8 cellular contexts compared by ENCODE assay signal in the genomic region with DNA sequence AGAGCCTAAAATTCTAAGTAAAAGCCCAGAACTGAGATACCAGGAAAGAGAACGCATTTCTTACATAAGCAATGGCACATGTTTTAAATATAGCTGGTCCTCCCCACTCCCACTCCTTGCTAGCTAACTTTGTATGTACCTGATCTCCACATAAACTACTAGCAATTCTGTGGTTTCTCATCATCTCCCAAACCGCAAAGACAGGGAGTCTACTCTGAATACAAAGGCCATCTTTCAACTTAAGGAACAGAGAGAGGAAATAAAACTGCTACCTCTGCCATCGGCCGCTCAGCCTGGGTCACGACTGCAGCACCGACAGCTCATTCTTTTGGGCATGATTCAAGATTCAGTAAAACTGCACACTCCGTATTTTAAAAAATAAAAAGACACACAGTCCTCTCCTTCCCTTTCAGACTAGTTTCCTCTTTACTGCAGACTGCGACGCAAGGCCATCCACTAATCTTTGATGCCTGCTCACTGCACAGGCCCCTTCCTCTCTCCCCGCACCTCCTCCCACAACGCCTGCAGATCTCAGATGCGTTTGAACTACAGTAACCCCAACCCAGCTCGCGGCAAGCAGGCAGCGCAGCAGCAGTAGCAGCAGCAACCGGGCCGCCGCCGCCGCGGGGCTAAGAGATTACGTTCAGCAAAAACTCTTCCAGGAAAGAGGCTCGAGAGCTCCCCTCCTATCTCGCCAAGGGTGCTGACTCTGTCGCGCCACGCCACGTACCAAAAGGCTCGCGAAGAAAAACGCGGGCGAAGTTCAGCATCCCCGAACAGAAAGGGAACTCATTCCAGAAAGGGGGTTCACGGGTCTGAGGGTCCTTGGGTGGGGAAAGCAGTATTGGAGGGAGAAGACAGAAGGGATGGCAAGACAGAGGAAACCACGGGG. TPM values are rescaled to one million over a fixed set of nuclear protein-coding genes. Genes with fewer than 3 reads are reported as not detected.
DNase-seq lines count a peak whose midpoint lies in the region; ATAC-seq and TF ChIP-seq lines count a peak whose summit lies in the region.

No MANE protein-coding gene starts in this region.

- intact Hi-C loops in activated T-helper 2 cell treated with anti-CD3 and anti-CD28 coated beads, Interferon-gamma antibody, Interleukin-2, Interleukin-4, amounts not matched to agents 10 μg/mL and 5 μg/mL and 100 μg/mL, durations not matched to agents 14 hours and 24 hours and 36 hours (cut with micrococcal nuclease): loop anchor here (1.0 to 5.0 kb wide), 10 partner anchors 8 to 1611 kb away; a partner anchor contains a TSS

- no peak for TF ChIP-seq CTCF in nephron (IDR thresholded peaks at IDR 0.05; ENCODE audit: unreplicated experiment in 3 of 3)

- H3K36me3 Mint-ChIP-seq in activated T-helper 2 cell treated with anti-CD3 and anti-CD28 coated beads, Interferon-gamma antibody, Interleukin-2, Interleukin-4, amounts not matched to agents 10 μg/mL and 5 μg/mL and 100 μg/mL, durations not matched to agents 14 hours and 24 hours and 36 hours (ENCODE audit: low read depth): peaks cover 43% of the 10 kb centered on the region
- H3K36me3 Mint-ChIP-seq in nephron (ENCODE audit: low read depth): peaks cover 4% of the 10 kb centered on the region

- DNase-seq in DMS114 treated with DMSO at 0.1 percent for 48 hours (lab: John Stamatoyannopoulos, UW; ENCODE audit: unreplicated experiment) (peak; percentile 50), HuH-7 (ENCODE audit: low spot score) (peak; percentile 66), RPMI8226 (peak; percentile 87), fibroblast of peridontal ligament (ENCODE audit: extremely low read depth) (peak; percentile 73)
- peak; percentile 73 for DNase-seq in activated T-helper 2 cell treated with anti-CD3 and anti-CD28 coated beads, Interferon-gamma antibody, Interleukin-2, Interleukin-4, amounts not matched to agents 10 μg/mL and 5 μg/mL and 100 μg/mL, durations not matched to agents 14 hours and 24 hours and 36 hours (ENCODE audit: low spot score)
- DNase-seq in stimulated activated naive CD4-positive, alpha-beta T cell treated with Interleukin-2 at 50 U/mL for 16 hours (lab: John Stamatoyannopoulos, UW): peak; percentile 79

- ATAC-seq in GM21526 (IDR thresholded peaks at IDR 0.05; ENCODE audit: low FRiP score, unreplicated experiment): peak; percentile 52

- peaks cover 1% of the 10 kb centered on the region for H3K27me3 Mint-ChIP-seq in activated T-helper 2 cell treated with anti-CD3 and anti-CD28 coated beads, Interferon-gamma antibody, Interleukin-2, Interleukin-4, amounts not matched to agents 10 μg/mL and 5 μg/mL and 100 μg/mL, durations not matched to agents 14 hours and 24 hours and 36 hours (ENCODE audit: low read depth)
- no peaks in the 10 kb centered on the region for H3K27me3 Mint-ChIP-seq in nephron (ENCODE audit: low read depth)

- H3K4me1 Mint-ChIP-seq in activated T-helper 2 cell treated with anti-CD3 and anti-CD28 coated beads, Interferon-gamma antibody, Interleukin-2, Interleukin-4, amounts not matched to agents 10 μg/mL and 5 μg/mL and 100 μg/mL, durations not matched to agents 14 hours and 24 hours and 36 hours (ENCODE audit: low read depth): peaks cover 64% of the 10 kb centered on the region
- H3K4me1 Mint-ChIP-seq in nephron: peaks cover 50% of the 10 kb centered on the region

- H3K27ac Mint-ChIP-seq in activated T-helper 2 cell treated with anti-CD3 and anti-CD28 coated beads, Interferon-gamma antibody, Interleukin-2, Interleukin-4, amounts not matched to agents 10 μg/mL and 5 μg/mL and 100 μg/mL, durations not matched to agents 14 hours and 24 hours and 36 hours: peak overlapping the region; percentile 97
- peak overlapping the region; percentile 98 to 99 (median 98) for H3K27ac Mint-ChIP-seq in nephron

- no peaks in the 10 kb centered on the region for H3K9me3 Mint-ChIP-seq in activated T-helper 2 cell treated with anti-CD3 and anti-CD28 coated beads, Interferon-gamma antibody, Interleukin-2, Interleukin-4, amounts not matched to agents 10 μg/mL and 5 μg/mL and 100 μg/mL, durations not matched to agents 14 hours and 24 hours and 36 hours
- no peaks in the 10 kb centered on the region for H3K9me3 Mint-ChIP-seq in nephron

- H3K4me3 Mint-ChIP-seq in activated T-helper 2 cell treated with anti-CD3 and anti-CD28 coated beads, Interferon-gamma antibody, Interleukin-2, Interleukin-4, amounts not matched to agents 10 μg/mL and 5 μg/mL and 100 μg/mL, durations not matched to agents 14 hours and 24 hours and 36 hours (ENCODE audit: low read depth): peak overlapping the region; percentile 91
- peak overlapping the region; percentile 91 to 97 (median 92) for H3K4me3 Mint-ChIP-seq in nephron

RNA-seq across cellular contexts. Expression of a gene that starts 1.5 kb away (rescaled TPM):
- 113 and 124 TPM in 2 replicates for total RNA-seq in activated T-helper 2 cell treated with anti-CD3 and anti-CD28 coated beads, Interferon-gamma antibody, Interleukin-2, Interleukin-4, amounts not matched to agents 10 μg/mL and 5 μg/mL and 100 μg/mL, durations not matched to agents 14 hours and 24 hours and 36 hours

RNA-seq across cellular contexts. Expression of a gene that starts 55.2 kb away (rescaled TPM):
- total RNA-seq in activated T-helper 2 cell treated with anti-CD3 and anti-CD28 coated beads, Interferon-gamma antibody, Interleukin-2, Interleukin-4, amounts not matched to agents 10 μg/mL and 5 μg/mL and 100 μg/mL, durations not matched to agents 14 hours and 24 hours and 36 hours: 25.2 and 26.7 TPM in 2 replicates

Comparison
In these comparisons a context has a peak if more than half of its experiments do, and no peak if none do; other contexts are left out.
1. Peak in every context shown above with its lines: DNase-seq and ATAC-seq.